In genomic region chr2:172227719-172228118, GRCh38 we compare ENCODE assay signal across 15 cellular contexts.
DNase-seq lines count a peak whose midpoint lies in the region; ATAC-seq and TF ChIP-seq lines count a peak whose summit lies in the region.
"Had no signal": no experiment of that assay in that cellular context is flagged by ENCODE, and none has a peak within 500 bp of the region (broad histone marks: within the 10 kb centered on the region; RNA-seq: fewer than 3 reads in every experiment).

No MANE protein-coding gene starts in this region.

- no peak overlapping the region for H2AFZ ChIP-seq in Loucy (ENCODE audit: low read length)

- H3K27ac ChIP-seq in breast epithelium = peak overlapping the region; percentile 84 to 88
- H3K27ac ChIP-seq in layer of hippocampus (ENCODE audit: low read depth, low read length) = peak overlapping the region; percentile 22
- H3K27ac ChIP-seq in urinary bladder (ENCODE audit: low read depth) = peak overlapping the region; percentile 67
- no peak overlapping the region for H3K27ac ChIP-seq in right cardiac atrium (ENCODE audit: low read length)
- H3K27ac ChIP-seq: HL-60, SJSA1 had no signal

- H4K20me1 ChIP-seq in Loucy (ENCODE audit: insufficient read depth, low read length, poor library complexity, severe bottlenecking) = no peaks in the 10 kb centered on the region

- no peaks in the 10 kb centered on the region for H3K79me2 ChIP-seq in Loucy (ENCODE audit: insufficient read depth, low read length)

- no peak for TF ChIP-seq POLR2A in breast epithelium (IDR thresholded peaks at IDR 0.05)

- H3K27me3 ChIP-seq in Loucy (ENCODE audit: insufficient read depth, low read length, poor library complexity, severe bottlenecking) (no peaks in the 10 kb centered on the region), breast epithelium (no peaks in the 10 kb centered on the region), layer of hippocampus (ENCODE audit: control insufficient read depth, insufficient read depth, low read length) (no peaks in the 10 kb centered on the region), right cardiac atrium (ENCODE audit: control insufficient read depth, insufficient read depth) (no peaks in the 10 kb centered on the region)
- H3K27me3 ChIP-seq: SJSA1 had no signal

- DNase-seq in breast epithelium (ENCODE audit: low spot score in 2 of 2) = peak in 1 of 2 donors; percentile 38
- DNase-seq in right cardiac atrium = no peak
- DNase-seq in NCI-H446 (lab: John Stamatoyannopoulos, UW) = no peak
- DNase-seq: EL, H7, MV-4-11, NCI-H1417 treated with DMSO at 0.1 percent for 48 hours, NCI-H1930, NCI-H748 treated with DMSO at 0.1 percent for 48 hours had no signal

- ATAC-seq in right cardiac atrium (no peak), HG03139 (IDR thresholded peaks at IDR 0.05; ENCODE audit: unreplicated experiment) (no peak)

- TF ChIP-seq CTCF in Loucy (conservative IDR thresholded peaks at IDR 0.05; ENCODE audit: low read length) = no peak
- no peak for TF ChIP-seq CTCF in breast epithelium (IDR thresholded peaks at IDR 0.05)

- no peaks in the 10 kb centered on the region for H3K9me2 ChIP-seq in Loucy (replicated peaks; ENCODE audit: low read depth, low read length)

- no peaks in the 10 kb centered on the region for H3K36me3 ChIP-seq in Loucy (ENCODE audit: insufficient read depth, low read length)
- no peaks in the 10 kb centered on the region for H3K36me3 ChIP-seq in breast epithelium
- no peaks in the 10 kb centered on the region for H3K36me3 ChIP-seq in urinary bladder (ENCODE audit: insufficient read depth)
- H3K36me3 ChIP-seq: SJSA1 had no signal

- H3K9ac ChIP-seq in Loucy (ENCODE audit: low read depth, low read length, poor library complexity, severe bottlenecking) = no peak overlapping the region

- intact Hi-C loops in breast epithelium (cut with DNase I; ENCODE audit: low total_unique reads) (no loop called here), right cardiac atrium (cut with DNase I) (no loop called here)

- H3K4me3 ChIP-seq in Loucy (ENCODE audit: low read length, poor library complexity, severe bottlenecking) (no peak overlapping the region), breast epithelium (no peak overlapping the region), urinary bladder (ENCODE audit: low read depth, low read length) (no peak overlapping the region), right cardiac atrium (ENCODE audit: low read length) (no peak overlapping the region)
- H3K4me3 ChIP-seq: SJSA1 had no signal

- no peaks in the 10 kb centered on the region for H3F3A ChIP-seq in Loucy (ENCODE audit: low read depth)

- H3K9me3 ChIP-seq in Loucy (ENCODE audit: insufficient read depth, low read depth, low read length) (no peaks in the 10 kb centered on the region), breast epithelium (no peaks in the 10 kb centered on the region), right cardiac atrium (ENCODE audit: control insufficient read depth, low read length) (no peaks in the 10 kb centered on the region)
- H3K9me3 ChIP-seq: SJSA1 had no signal

- peak overlapping the region; percentile 57 for H3K4me2 ChIP-seq in Loucy (ENCODE audit: low read depth, low read length, poor library complexity, severe bottlenecking)

- peaks cover 37% of the 10 kb centered on the region for H3K4me1 ChIP-seq in Loucy (ENCODE audit: insufficient read depth, low read length, poor library complexity, severe bottlenecking)
- peaks cover 0 to 17% of the 10 kb centered on the region in 2 donors for H3K4me1 ChIP-seq in breast epithelium
- H3K4me1 ChIP-seq in urinary bladder (ENCODE audit: insufficient read depth) = no peaks in the 10 kb centered on the region
- H3K4me1 ChIP-seq in right cardiac atrium (ENCODE audit: control insufficient read depth, insufficient read depth, low read length) = no peaks in the 10 kb centered on the region

- 70% methylated on average over 4 of the region's 4 CpGs for WGBS in urinary bladder
- WGBS in right cardiac atrium = 72% methylated on average over 4 of the region's 4 CpGs
